Comparison of ENCODE assay signal across 8 cellular contexts in genomic region chr1:151762941-151763921, GRCh38. TPM values are rescaled to one million over a fixed set of nuclear protein-coding genes. Genes with fewer than 3 reads are reported as not detected.
A peak's percentile ranks its signal among the peaks of the same experiment; 100 is the strongest.
DNase-seq lines count a peak whose midpoint lies in the region; ATAC-seq, FAIRE-seq and TF ChIP-seq lines count a peak whose summit lies in the region.

Gene MRPL9, minus strand, starts transcription at chr1:151763496. Its CDS starts 17 bp downstream, at chr1:151763479.

- H3K36me3 ChIP-seq in keratinocyte (ENCODE audit: control insufficient read depth in 2 of 2, extremely low read depth in 1 of 2, insufficient read depth in 2 of 2, low read length in 2 of 2): peaks cover 10 to 12% of the 10 kb centered on the region in 2 experiments

- peak; percentile 21 for DNase-seq in AG04450 (ENCODE audit: low read depth, low spot score)
- peak; percentile 73 for DNase-seq in NCI-H460 (ENCODE audit: extremely low read depth, low read depth)
- peak; percentile 76 for DNase-seq in activated CD4-positive, alpha-beta T cell treated with anti-CD3 and anti-CD28 coated beads for 1 hour
- DNase-seq in cerebellum (ENCODE audit: low spot score): peak; percentile 85
- no peak for DNase-seq in keratinocyte (ENCODE audit: low read depth, low spot score)
- DNase-seq in stimulated activated CD4-positive, alpha-beta T cell treated with anti-CD3 and anti-CD28 coated beads, Interleukin-12 subunit alpha, Interleukin-12 subunit beta, amount 100 ng/mL, for 48 hours (ENCODE audit: low read depth in 2 of 3, low spot score in 1 of 3): peak; percentile 80 to 84 (median 83)

- no peaks in the 10 kb centered on the region for H3K9me1 ChIP-seq in keratinocyte (ENCODE audit: control insufficient read depth, extremely low read depth, insufficient read depth, low read length)

- H3K9me3 ChIP-seq in AG04450 (ENCODE audit: control insufficient read depth, insufficient read depth, low read length) (no peaks in the 10 kb centered on the region), keratinocyte (ENCODE audit: control insufficient read depth, low read depth, low read length) (no peaks in the 10 kb centered on the region)

- FAIRE-seq in keratinocyte (lab: Jason Lieb, UNC): peak; percentile 44

- peak; percentile 79 for TF ChIP-seq POLR2A in GM18951 (IDR thresholded peaks at IDR 0.05; ENCODE audit: extremely low read depth, insufficient read depth, insufficient read length)

- peak within 1 kb of the TSS; percentile 98 for H2AFZ ChIP-seq in keratinocyte (ENCODE audit: control insufficient read depth, low read length)

- no peaks in the 10 kb centered on the region for H4K20me1 ChIP-seq in keratinocyte (ENCODE audit: control insufficient read depth, extremely low read depth, insufficient read depth, low read length)

- peak within 1 kb of the TSS; percentile 99 for H3K4me2 ChIP-seq in keratinocyte (ENCODE audit: control insufficient read depth, extremely low read depth, insufficient read depth, low read depth, low read length)

- peak within 1 kb of the TSS; percentile 80 for H3K27ac ChIP-seq in AG04450 (ENCODE audit: low read depth, low read length)
- peak within 1 kb of the TSS; percentile 91 for H3K27ac ChIP-seq in keratinocyte (ENCODE audit: control insufficient read depth, insufficient read depth, low read length)

- peak; percentile 87 for ATAC-seq in HG03342 (IDR thresholded peaks at IDR 0.05; ENCODE audit: unreplicated experiment)

- no peak for TF ChIP-seq CTCF in AG04450 (IDR thresholded peaks at IDR 0.05; ENCODE audit: low read depth, low read length)
- TF ChIP-seq CTCF in keratinocyte (optimal IDR thresholded peaks at IDR 0.05 in 1 of 3, IDR thresholded peaks at IDR 0.05 in 1 of 3, conservative IDR thresholded peaks at IDR 0.05 in 1 of 3; ENCODE audit: extremely low read depth in 1 of 3, insufficient read depth in 2 of 3, low read length in 3 of 3): no peak

- H3K27me3 ChIP-seq in AG04450 (ENCODE audit: control insufficient read depth, insufficient read depth, low read length) (peaks cover 2% of the 10 kb centered on the region), keratinocyte (ENCODE audit: control insufficient read depth, extremely low read depth, insufficient read depth, low read length) (no peaks in the 10 kb centered on the region)

- dilution Hi-C loops in keratinocyte (cut with MboI; ENCODE audit: extremely low pct_ligation_motif_present, low sequenced_read_pairs): no loop called here

- H3K4me3 ChIP-seq in AG04450 (ENCODE audit: low read depth, low read length) (peak within 1 kb of the TSS; percentile 93), keratinocyte (ENCODE audit: control insufficient read depth in 2 of 3, extremely low read depth in 1 of 3, insufficient read depth in 2 of 3, low read depth in 1 of 3, low read length in 3 of 3) (peak within 1 kb of the TSS; percentile 69 to 96 (median 86))

- in situ Hi-C loops in GM18951 (cut with MboI; ENCODE audit: low sequenced_read_pairs, unreplicated experiment): no loop called here

- peaks cover 8% of the 10 kb centered on the region for H3K79me2 ChIP-seq in keratinocyte (ENCODE audit: control insufficient read depth, insufficient read depth, low read length)

- peak within 1 kb of the TSS; percentile 94 for H3K9ac ChIP-seq in keratinocyte (ENCODE audit: control insufficient read depth, extremely low read depth, insufficient read depth, low read length)

- POLR2A ChIA-PET in AG04450 (lab: Yijun Ruan, JAX): interaction anchor here (0.6 to 1.0 kb wide), 3 partner anchors 231 to 272 kb away, joined by 3 to 6 read pairs (median 3); no protein-coding TSS in a partner anchor

- H3K4me1 ChIP-seq in keratinocyte (ENCODE audit: control insufficient read depth, extremely low read depth, insufficient read depth, low read length): peaks cover 31% of the 10 kb centered on the region

- CTCF ChIA-PET in AG04450 (lab: Charles Lee): interaction anchor here (1.0 to 1.4 kb wide), 3 partner anchors 25 to 238 kb away, joined by 3 to 5 read pairs (median 4); no protein-coding TSS in a partner anchor

RNA-seq across cellular contexts. Expression of gene MRPL9, which starts in this region (rescaled TPM):
- polyA plus RNA-seq in AG04450 (2011; rRNA removed) (93.4 and 98.6 TPM in 2 replicates), keratinocyte (73.7 to 125 TPM (median 75.0 TPM) in 3 replicates)
- 51.6 and 67.1 TPM in 2 replicates for polyA minus RNA-seq in AG04450 (2011; rRNA and poly(A)+ RNA removed)
- total RNA-seq in NCI-H460 (2014; rRNA removed; shearing (Covaris generic)): 157 and 173 TPM in 2 replicates
- polyA plus RNA-seq in NCI-H460 (2014; cell fraction: nucleus; rRNA removed): 167 and 178 TPM in 2 replicates
- total RNA-seq in cerebellum: 34.5 TPM
- polyA plus RNA-seq in keratinocyte (2011; ENCODE audit: low read depth): 95.0 TPM
- 68.1 and 89.3 TPM in 2 replicates for polyA plus RNA-seq in keratinocyte (2011; cell fraction: cytosol; rRNA removed)
- polyA plus RNA-seq in keratinocyte (2011; cell fraction: nucleus; rRNA removed): 54.7 and 57.2 TPM in 2 replicates
- 48.8 and 77.9 TPM in 2 replicates for polyA plus RNA-seq in keratinocyte (2012; ENCODE audit: low replicate concordance)
- polyA minus RNA-seq in keratinocyte: 38.1 to 62.4 TPM (median 48.2 TPM) in 3 replicates
- 66.4 TPM for polyA minus RNA-seq in keratinocyte (2011; cell fraction: cytosol; rRNA and poly(A)+ RNA removed)
- polyA minus RNA-seq in keratinocyte (2011; cell fraction: nucleus; rRNA and poly(A)+ RNA removed): 16.7 and 21.1 TPM in 2 replicates
